Comparison of ENCODE assay signal across 26 cellular contexts in the genomic region with DNA sequence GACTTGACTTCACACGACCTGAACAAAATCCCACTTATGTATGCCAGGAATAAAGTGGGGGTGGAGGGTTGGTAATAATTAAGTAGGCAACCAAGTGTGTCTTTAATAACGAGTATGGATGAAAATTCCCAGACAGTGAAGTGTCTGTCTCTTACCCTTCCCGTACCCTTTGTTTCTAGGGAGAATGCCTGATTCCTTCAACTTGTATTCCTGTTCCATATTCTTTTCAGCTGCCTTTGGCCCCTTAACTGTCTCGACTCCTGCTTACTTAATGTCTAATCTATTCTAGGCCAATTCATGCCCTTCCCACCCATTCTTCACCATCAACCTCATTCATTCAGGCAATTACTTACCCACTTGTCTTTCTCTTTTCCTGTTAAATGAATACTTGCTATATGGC.
"Had no signal": no experiment of that assay in that cellular context is flagged by ENCODE, and none has a peak within 500 bp of the region (broad histone marks: within the 10 kb centered on the region; RNA-seq: fewer than 3 reads in every experiment).

No MANE protein-coding gene starts in this region.

- H3K4me1 Mint-ChIP-seq: activated T-helper 17 cell treated with anti-CD3 and anti-CD28 coated beads, Interleukin-2, amount 50 U/mL, for 72 hours; mesothelial cell of epicardium had no signal

- H3K4me1 ChIP-seq: breast epithelium, esophagus muscularis mucosa, foreskin keratinocyte, heart right ventricle, tibial nerve had no signal

- H3K27ac Mint-ChIP-seq: activated CD4-positive, alpha-beta memory T cell treated with anti-CD3 and anti-CD28 coated beads for 36 hours; activated CD4-positive, alpha-beta T cell treated with anti-CD3 and anti-CD28 coated beads, Interleukin-2, amount 10 ng/mL, durations not matched to agents 24 days and 14 days; activated T-helper 17 cell treated with anti-CD3 and anti-CD28 coated beads, Interleukin-2, amount 50 U/mL, for 72 hours; mesothelial cell of epicardium; naive thymus-derived CD8-positive, alpha-beta T cell; T-helper 1 cell treated with Interleukin-12 subunit alpha and Interleukin-12 subunit beta and Interleukin-4 antibody, amounts not matched to agents 30 μg/mL and 1 μg/mL, for 36 hours had no signal

- H3K9me3 Mint-ChIP-seq: activated CD4-positive, alpha-beta memory T cell treated with anti-CD3 and anti-CD28 coated beads for 36 hours; activated CD4-positive, alpha-beta T cell treated with anti-CD3 and anti-CD28 coated beads, Interleukin-2, amount 10 ng/mL, durations not matched to agents 24 days and 14 days; mesothelial cell of epicardium; naive thymus-derived CD8-positive, alpha-beta T cell; T-helper 1 cell treated with Interleukin-12 subunit alpha and Interleukin-12 subunit beta and Interleukin-4 antibody, amounts not matched to agents 30 μg/mL and 1 μg/mL, for 36 hours had no signal

- H3K4me3 ChIP-seq: breast epithelium, esophagus muscularis mucosa, heart right ventricle, tibial nerve had no signal

- H3K27ac ChIP-seq: breast epithelium, esophagus muscularis mucosa, foreskin keratinocyte, heart right ventricle, tibial nerve, WERI-Rb-1 had no signal

- ATAC-seq: activated CD4-positive, CD25-positive, alpha-beta regulatory T cell treated with anti-CD3 and anti-CD28 coated beads, Interleukin-2, amount 50 U/mL, for 24 hours; activated T-helper 17 cell treated with anti-CD3 and anti-CD28 coated beads, Interleukin-2, amount 50 U/mL, for 72 hours; foreskin keratinocyte; heart right ventricle; left cardiac atrium; naive thymus-derived CD8-positive, alpha-beta T cell; right cardiac atrium had no signal

- H3K36me3 Mint-ChIP-seq: activated CD4-positive, alpha-beta memory T cell treated with anti-CD3 and anti-CD28 coated beads for 36 hours; mesothelial cell of epicardium; naive thymus-derived CD8-positive, alpha-beta T cell had no signal

- H3K4me3 Mint-ChIP-seq: activated CD4-positive, alpha-beta memory T cell treated with anti-CD3 and anti-CD28 coated beads for 36 hours; activated CD4-positive, alpha-beta T cell treated with anti-CD3 and anti-CD28 coated beads, Interleukin-2, amount 10 ng/mL, durations not matched to agents 24 days and 14 days; activated T-helper 17 cell treated with anti-CD3 and anti-CD28 coated beads, Interleukin-2, amount 50 U/mL, for 72 hours; mesothelial cell of epicardium; naive thymus-derived CD8-positive, alpha-beta T cell; T-helper 1 cell treated with Interleukin-12 subunit alpha and Interleukin-12 subunit beta and Interleukin-4 antibody, amounts not matched to agents 30 μg/mL and 1 μg/mL, for 36 hours had no signal

- H3K9me3 ChIP-seq: breast epithelium, esophagus muscularis mucosa, heart right ventricle, tibial nerve had no signal

- DNase-seq: activated CD4-positive, alpha-beta memory T cell treated with anti-CD3 and anti-CD28 coated beads for 36 hours; activated CD4-positive, alpha-beta T cell treated with anti-CD3 and anti-CD28 coated beads, Interleukin-2, amount 10 ng/mL, durations not matched to agents 24 days and 14 days; activated CD8-positive, alpha-beta memory T cell treated with anti-CD3 and anti-CD28 coated beads, Interleukin-2, amount 50 U/mL, for 4 hours; activated gamma-delta T cell treated with Interleukin-2 at 50 U/mL for 16 hours; activated naive CD4-positive, alpha-beta T cell treated with anti-CD3 and anti-CD28 coated beads, Interleukin-2, amount 50 U/mL, for 16 hours; activated T-cell treated with anti-CD3 and anti-CD28 coated beads, Interleukin-2, amount 50 U/mL, for 1 hour; amniotic stem cell; central memory CD4-positive, alpha-beta T cell; foreskin keratinocyte; heart right ventricle; left cardiac atrium; mammary epithelial cell; naive thymus-derived CD8-positive, alpha-beta T cell; right cardiac atrium; stimulated activated CD4-positive, alpha-beta T cell treated with anti-CD3 and anti-CD28 coated beads, Interleukin-2, amount 100 ng/mL, for 48 hours; stimulated activated naive CD4-positive, alpha-beta T cell treated with Interleukin-2 at 50 U/mL for 16 hours; SW 1271; T-helper 9 cell; WERI-Rb-1 had no signal

- H3K27me3 ChIP-seq: breast epithelium, esophagus muscularis mucosa, foreskin keratinocyte, tibial nerve had no signal

- H3K36me3 ChIP-seq: breast epithelium, esophagus muscularis mucosa, heart right ventricle, tibial nerve, WERI-Rb-1 had no signal

- H3K27me3 Mint-ChIP-seq: activated CD4-positive, alpha-beta memory T cell treated with anti-CD3 and anti-CD28 coated beads for 36 hours; activated CD4-positive, alpha-beta T cell treated with anti-CD3 and anti-CD28 coated beads, Interleukin-2, amount 10 ng/mL, durations not matched to agents 24 days and 14 days had no signal
